ENCODE assay signal across 8 cellular contexts in the genomic region with DNA sequence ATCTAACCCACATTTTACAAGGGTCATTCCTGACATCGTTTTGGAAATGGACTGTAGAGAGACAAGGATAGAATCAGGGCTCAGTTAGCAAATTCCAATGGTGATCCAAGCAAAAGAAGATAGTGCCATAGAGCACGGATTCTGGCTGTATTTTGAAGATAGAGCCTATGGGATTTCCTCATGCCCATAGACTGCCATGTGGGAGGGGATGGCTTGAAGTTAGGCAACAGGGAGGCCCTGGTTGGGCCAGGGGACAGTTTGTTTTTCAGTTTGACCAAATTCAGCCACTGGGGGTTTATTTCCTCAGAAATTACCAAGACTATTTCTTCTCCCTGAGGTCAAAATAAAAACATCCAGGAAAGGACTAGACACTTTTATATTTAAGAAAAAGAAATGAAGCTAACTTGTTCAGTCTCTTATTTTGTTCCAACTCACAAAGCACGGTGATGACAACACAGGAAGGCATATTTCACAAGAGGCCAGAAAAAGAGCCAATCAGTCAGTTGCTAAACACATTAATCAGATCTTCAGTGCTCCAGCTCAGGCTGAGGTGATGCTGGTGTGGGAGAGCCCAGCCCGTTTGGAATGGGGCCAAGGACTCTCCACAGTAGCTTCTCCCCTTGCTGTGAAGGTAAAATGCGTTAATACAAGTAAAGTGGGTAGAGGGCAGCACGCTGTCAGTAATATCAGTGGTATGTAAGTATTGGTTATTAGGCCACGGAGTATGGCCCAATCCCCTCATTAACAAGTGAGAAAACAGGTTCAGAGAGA. TPM values are rescaled to one million over a fixed set of nuclear protein-coding genes. Genes with fewer than 3 reads are reported as not detected.
DNase-seq lines count a peak whose midpoint lies in the region; ATAC-seq and TF ChIP-seq lines count a peak whose summit lies in the region.

No MANE protein-coding gene starts in this region.

- no peaks in the 10 kb centered on the region for H3K9me3 ChIP-seq in HCT116 (ENCODE audit: control insufficient read depth in 1 of 2, insufficient read depth in 1 of 2, low read depth in 1 of 2, low read length in 2 of 2)

- no peaks in the 10 kb centered on the region for H4K20me1 ChIP-seq in HCT116 (ENCODE audit: insufficient read depth)

- intact Hi-C loops in HCT116 (cut with micrococcal nuclease), result no loop called here

- H3K27ac ChIP-seq in HCT116 (ENCODE audit: low read depth, low read length) (no peak overlapping the region), epithelial cell of prostate (peak overlapping the region; percentile 84)

- H3K4me1 ChIP-seq in HCT116 (ENCODE audit: control insufficient read depth in 1 of 2, insufficient read depth in 2 of 2, low read length in 2 of 2), result peaks cover 0 to 13% of the 10 kb centered on the region in 2 experiments; a peak in 2 of 4 replicates

- ATAC-seq in HCT116 (no peak), HG03469 (IDR thresholded peaks at IDR 0.05; ENCODE audit: unreplicated experiment) (no peak), HG02610 (IDR thresholded peaks at IDR 0.05; ENCODE audit: unreplicated experiment) (no peak)

- POLR2A ChIA-PET in HCT116 (lab: Charles Lee), result interaction anchor here (1.1 to 2.0 kb wide), 3 partner anchors 15 to 20 kb away, joined by 6 to 9 read pairs (median 7); a partner anchor contains a TSS

- TF ChIP-seq RAD21 in HCT116 (IDR thresholded peaks at IDR 0.05; ENCODE audit: low read depth), result peak; percentile 34; the same call in 1 of the 2 replicates

- no peak for TF ChIP-seq POLR2A in HCT116 (IDR thresholded peaks at IDR 0.05; ENCODE audit: borderline replicate concordance, extremely low read depth, insufficient read depth, insufficient read length)

- no peak overlapping the region for H3K4me2 ChIP-seq in HCT116 (ENCODE audit: low read length)

- no peaks in the 10 kb centered on the region for H3K36me3 ChIP-seq in HCT116 (ENCODE audit: control insufficient read depth in 1 of 2, insufficient read depth in 2 of 2, low read length in 2 of 2)

- TF ChIP-seq CTCF in HCT116 (IDR thresholded peaks at IDR 0.05 in 2 of 3, conservative IDR thresholded peaks at IDR 0.05 in 1 of 3; ENCODE audit: borderline replicate concordance in 1 of 3, insufficient read depth in 1 of 3, low read depth in 2 of 3, low read length in 2 of 3), result no peak

- peaks cover 2% of the 10 kb centered on the region for H3K79me2 ChIP-seq in HCT116 (ENCODE audit: insufficient read depth, low read length)

- H2AFZ ChIP-seq in HCT116 (ENCODE audit: low read depth, low read length, poor library complexity, severe bottlenecking), result no peak overlapping the region

- DNase-seq in HCT116 (ENCODE audit: low read depth, low spot score), result no peak
- DNase-seq in NCI-H82 treated with DMSO at 0.1 percent for 48 hours (lab: John Stamatoyannopoulos, UW; ENCODE audit: unreplicated experiment), result peak; percentile 60
- DNase-seq in epithelial cell of prostate (ENCODE audit: low read depth, low spot score), result peak; percentile 84
- peak; percentile 28 for DNase-seq in pons (ENCODE audit: low spot score)
- no peak for DNase-seq in activated gamma-delta T cell (lab: John Stamatoyannopoulos, UW)
- DNase-seq in hepatic stellate cell (ENCODE audit: low spot score), result no peak

- H3K9ac ChIP-seq in HCT116 (ENCODE audit: low read length), result no peak overlapping the region

- no peaks in the 10 kb centered on the region for H3K27me3 ChIP-seq in HCT116 (ENCODE audit: insufficient read depth, low read length)

- no peaks in the 10 kb centered on the region for H3K9me2 ChIP-seq in HCT116 (ENCODE audit: insufficient read depth)

- RAD21 ChIA-PET in HCT116 (lab: Charles Lee; ENCODE audit: low non-redundant PET in 1 of 2, low total read pairs in 2 of 2, uncharacterized antibody in 2 of 2, unreplicated experiment in 2 of 2), result no interaction called here

- CTCF ChIA-PET in HCT116 (lab: Charles Lee), result interaction anchor here (0.6 kb wide), 1 partner anchor 21 kb away, joined by 3 read pairs; no protein-coding TSS in a partner anchor

- BruUV-seq in HCT116 (replicated peaks; lab: Mats Ljungman, UMichigan), result no TSS peak

- no peak overlapping the region for H3K4me3 ChIP-seq in HCT116 (replicated peaks in 1 of 2; ENCODE audit: low read depth in 1 of 2, low read length in 2 of 2)

TF ChIP-seq in HCT116, 20 proteins besides CTCF, POLR2A, EP300 and RAD21:
- TF ChIP-seq CEBPB (IDR thresholded peaks at IDR 0.05; ENCODE audit: low read depth) (no peak), SIN3A (IDR thresholded peaks at IDR 0.05; ENCODE audit: low read depth) (no peak), POLR2AphosphoS5 (IDR thresholded peaks at IDR 0.05; ENCODE audit: low read depth, low read length) (no peak), EGR1 (IDR thresholded peaks at IDR 0.05; ENCODE audit: low read depth) (no peak), YY1 (IDR thresholded peaks at IDR 0.05; ENCODE audit: extremely low read depth, insufficient replicate concordance, low read depth, low read length) (no peak), ELF1 (IDR thresholded peaks at IDR 0.05; ENCODE audit: borderline replicate concordance, low read depth) (no peak)
- TF ChIP-seq, protein P1, sequence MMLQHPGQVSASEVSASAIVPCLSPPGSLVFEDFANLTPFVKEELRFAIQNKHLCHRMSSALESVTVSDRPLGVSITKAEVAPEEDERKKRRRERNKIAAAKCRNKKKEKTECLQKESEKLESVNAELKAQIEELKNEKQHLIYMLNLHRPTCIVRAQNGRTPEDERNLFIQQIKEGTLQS (IDR thresholded peaks at IDR 0.05), result no peak

RNA-seq across cellular contexts. Expression of a gene that starts 4.4 kb away (rescaled TPM):
- total RNA-seq in HCT116 (2021; ENCODE audit: unreplicated experiment), result 78.8 TPM
- polyA plus RNA-seq in HCT116 (2012), result 34.0 and 42.6 TPM in 2 replicates

RNA-seq across cellular contexts. Expression of a gene that starts 15.3 kb away (rescaled TPM):
- 35.4 TPM for total RNA-seq in HCT116 (2021; ENCODE audit: unreplicated experiment)
- 25.0 and 29.9 TPM in 2 replicates for polyA plus RNA-seq in HCT116 (2012)

Comparison
In these comparisons a context has a peak if more than half of its experiments do, and no peak if none do; other contexts are left out.
1. DNase-seq: peak in NCI-H82 treated with DMSO at 0.1 percent for 48 hours (single experiment), epithelial cell of prostate (single experiment) and pons (single experiment); none in HCT116 (single experiment), activated gamma-delta T cell (single experiment) and hepatic stellate cell (single experiment).